Comparison of ENCODE assay signal across 8 cellular contexts in genomic region chr9:126722922-126723806, GRCh38.
DNase-seq lines count a peak whose midpoint lies in the region; ATAC-seq, FAIRE-seq and TF ChIP-seq lines count a peak whose summit lies in the region.

No MANE protein-coding gene starts in this region.

- DNase-seq in MG63: no peak
- peak; percentile 75 to 81 for DNase-seq in activated CD4-positive, alpha-beta T cell treated with anti-CD3 and anti-CD28 coated beads, Interleukin-2, amount 50 U/mL, for 48 hours
- DNase-seq in effector memory CD4-positive, alpha-beta T cell: peak; percentile 61 to 74 (median 63)
- DNase-seq in natural killer cell: peak; percentile 66
- peak; percentile 55 for DNase-seq in stomach
- DNase-seq in RCC 7860 (ENCODE audit: low spot score): no peak

- H3K9me3 ChIP-seq in BLaER1 treated with 17β-estradiol and CSF1 and Interleukin-3, amounts not matched to agents 10 nM and 100 nM (replicated peaks in 1 of 11): no peaks in the 10 kb centered on the region
- H3K9me3 ChIP-seq in MG63 (no peaks in the 10 kb centered on the region), stomach (no peaks in the 10 kb centered on the region)
- H3K9me3 ChIP-seq in effector memory CD4-positive, alpha-beta T cell (ENCODE audit: control insufficient read depth, low read length): no peaks in the 10 kb centered on the region

- peak overlapping the region; percentile 71 to 86 (median 75) for H3K4me3 ChIP-seq in BLaER1 treated with 17β-estradiol and CSF1 and Interleukin-3, amounts not matched to agents 10 nM and 100 nM
- peak overlapping the region; percentile 75 for H3K4me3 ChIP-seq in MG63
- peak overlapping the region; percentile 84 for H3K4me3 ChIP-seq in effector memory CD4-positive, alpha-beta T cell (ENCODE audit: insufficient read depth, low read depth, low read length, poor library complexity, severe bottlenecking)
- H3K4me3 ChIP-seq in stomach: peak overlapping the region; percentile 60 to 82 (median 69)

- H3K4me2 ChIP-seq in BLaER1 treated with 17β-estradiol and CSF1 and Interleukin-3, amounts not matched to agents 10 nM and 100 nM: peak overlapping the region; percentile 91 to 98 (median 96)

- no peak for TF ChIP-seq POLR2A in stomach (IDR thresholded peaks at IDR 0.05)

- H3K4me1 Mint-ChIP-seq in natural killer cell: peaks cover 44 to 52% of the 10 kb centered on the region in 2 donors

- H3K4me1 ChIP-seq in BLaER1 treated with 17β-estradiol and CSF1 and Interleukin-3, amounts not matched to agents 10 nM and 100 nM: peaks cover 38 to 55% (median 47%) of the 10 kb centered on the region in 10 experiments
- H3K4me1 ChIP-seq in effector memory CD4-positive, alpha-beta T cell (ENCODE audit: control insufficient read depth, insufficient read depth, low read length, poor library complexity, severe bottlenecking): peaks cover 42% of the 10 kb centered on the region
- peaks cover 14 to 36% (median 21%) of the 10 kb centered on the region in 4 donors for H3K4me1 ChIP-seq in stomach

- WGBS in stomach, 5 donors: 1 to 4% (median 2%) methylated on average over 38 to 68 of the region's 68 CpGs

- H4K20me1 ChIP-seq in BLaER1 treated with 17β-estradiol and CSF1 and Interleukin-3, amounts not matched to agents 10 nM and 100 nM: no peaks in the 10 kb centered on the region

- H3K36me3 ChIP-seq in BLaER1 treated with 17β-estradiol and CSF1 and Interleukin-3, amounts not matched to agents 10 nM and 100 nM: no peaks in the 10 kb centered on the region
- H3K36me3 ChIP-seq in MG63 (no peaks in the 10 kb centered on the region), stomach (no peaks in the 10 kb centered on the region)
- H3K36me3 ChIP-seq in effector memory CD4-positive, alpha-beta T cell (ENCODE audit: control insufficient read depth, insufficient read depth, low read length): no peaks in the 10 kb centered on the region

- peak overlapping the region; percentile 89 to 97 (median 94) for H3K27ac ChIP-seq in BLaER1 treated with 17β-estradiol and CSF1 and Interleukin-3, amounts not matched to agents 10 nM and 100 nM
- H3K27ac ChIP-seq in effector memory CD4-positive, alpha-beta T cell (ENCODE audit: insufficient read depth, low read length, poor library complexity, severe bottlenecking): peak overlapping the region; percentile 97
- H3K27ac ChIP-seq in stomach: peak overlapping the region; percentile 41 to 89 (median 82)

- peak overlapping the region; percentile 89 to 97 (median 93) for H3K9ac ChIP-seq in BLaER1 treated with 17β-estradiol and CSF1 and Interleukin-3, amounts not matched to agents 10 nM and 100 nM

- TF ChIP-seq EP300 in stomach (IDR thresholded peaks at IDR 0.05): no peak

- H3K36me3 Mint-ChIP-seq in natural killer cell: no peaks in the 10 kb centered on the region

- FAIRE-seq in RCC 7860 (lab: Jason Lieb, UNC): no peak

- H3K9me3 Mint-ChIP-seq in natural killer cell: no peaks in the 10 kb centered on the region

- no peaks in the 10 kb centered on the region for H3K27me3 Mint-ChIP-seq in natural killer cell (ENCODE audit: low read depth in 2 of 2)

- peak overlapping the region; percentile 93 for H3K4me3 Mint-ChIP-seq in natural killer cell

- no peaks in the 10 kb centered on the region for H3K27me3 ChIP-seq in BLaER1 treated with 17β-estradiol and CSF1 and Interleukin-3, amounts not matched to agents 10 nM and 100 nM
- H3K27me3 ChIP-seq in MG63 (no peaks in the 10 kb centered on the region), stomach (peaks cover 0 to 65% (median 17%) of the 10 kb centered on the region in 3 donors)
- H3K27me3 ChIP-seq in effector memory CD4-positive, alpha-beta T cell (replicated peaks; ENCODE audit: control insufficient read depth, insufficient read depth, low read length, poor library complexity, severe bottlenecking): no peaks in the 10 kb centered on the region

- TF ChIP-seq CTCF in natural killer cell (IDR thresholded peaks at IDR 0.05) (no peak), stomach (IDR thresholded peaks at IDR 0.05) (no peak)

- ATAC-seq in GM19397 (IDR thresholded peaks at IDR 0.05; ENCODE audit: unreplicated experiment) (peak; percentile 34), natural killer cell (peak; percentile 57 to 79 (median 63))

- peak overlapping the region; percentile 97 for H3K27ac Mint-ChIP-seq in natural killer cell

- intact Hi-C loops in natural killer cell (cut with micrococcal nuclease) (loop anchor here (5.0 kb wide), 1 partner anchor 264 kb away; no protein-coding TSS in a partner anchor), stomach (cut with DNase I; ENCODE audit: low total_unique reads) (no loop called here)

Comparison
In these comparisons a context has a peak if more than half of its experiments do, and no peak if none do; other contexts are left out.
1. DNase-seq: peak in activated CD4-positive, alpha-beta T cell treated with anti-CD3 and anti-CD28 coated beads, Interleukin-2, amount 50 U/mL, for 48 hours (2 of 2), effector memory CD4-positive, alpha-beta T cell (3 of 3), natural killer cell (single experiment) and stomach (single experiment); none in MG63 (single experiment) and RCC 7860 (single experiment).
2. Peak in every context shown above with its lines, with median percentiles within 50 percentile points of each other: H3K27ac ChIP-seq and H3K4me3 ChIP-seq.